Comparison of ENCODE assay signal across 20 cellular contexts in genomic region chr1:182379781-182380180, GRCh38. TPM values are rescaled to one million over a fixed set of nuclear protein-coding genes. Genes with fewer than 3 reads are reported as not detected.
"Had no signal": no experiment of that assay in that cellular context is flagged by ENCODE, and none has a peak within 500 bp of the region (broad histone marks: within the 10 kb centered on the region; RNA-seq: fewer than 3 reads in every experiment).

No MANE protein-coding gene starts in this region.

RNA-seq across cellular contexts. Expression of gene TEDDM1, which starts 20.7 kb away (rescaled TPM):
- total RNA-seq: chondrocyte; colonic mucosa; fibroblast of lung; foreskin keratinocyte; heart right ventricle; kidney epithelial cell; left cardiac atrium; left ventricle myocardium superior; lower lobe of right lung; mesenteric fat pad; myocyte; naive thymus-derived CD8-positive, alpha-beta T cell; occipital lobe; ovary; right lobe of liver; smooth muscle cell; thoracic aorta; tibial nerve; upper lobe of left lung; uterus had no signal
